7 cellular contexts compared by ENCODE assay signal in genomic region chr4:80184791-80185756, GRCh38. TPM values are rescaled to one million over a fixed set of nuclear protein-coding genes. Genes with fewer than 3 reads are reported as not detected.
A peak's percentile ranks its signal among the peaks of the same experiment; 100 is the strongest.
DNase-seq lines count a peak whose midpoint lies in the region; ATAC-seq and TF ChIP-seq lines count a peak whose summit lies in the region.

No MANE protein-coding gene starts in this region.

- H3K36me3 ChIP-seq in naive thymus-derived CD4-positive, alpha-beta T cell (ENCODE audit: control insufficient read depth in 2 of 3, insufficient read depth in 3 of 3, low read length in 3 of 3) = peaks cover 0 to 5% (median 0%) of the 10 kb centered on the region in 3 experiments

- peaks cover 0 to 51% (median 28%) of the 10 kb centered on the region in 45 donors for H3K27me3 ChIP-seq in dorsolateral prefrontal cortex
- no peaks in the 10 kb centered on the region for H3K27me3 ChIP-seq in naive thymus-derived CD4-positive, alpha-beta T cell (ENCODE audit: control insufficient read depth in 2 of 2, insufficient read depth in 2 of 2, low read length in 2 of 2)

- H3K4me1 ChIP-seq in naive thymus-derived CD4-positive, alpha-beta T cell (ENCODE audit: control insufficient read depth in 2 of 2, insufficient read depth in 2 of 2, low read length in 2 of 2) = peaks cover 28 to 34% of the 10 kb centered on the region in 2 donors

- intact Hi-C loops in dorsolateral prefrontal cortex (cut with DNase I) = loop anchor here in 1 of 2 donors (2.0 kb wide), 1 partner anchor 18 kb away; no protein-coding TSS in a partner anchor
- intact Hi-C loops in naive thymus-derived CD4-positive, alpha-beta T cell (cut with micrococcal nuclease) = loop anchor here (1.0 to 10.0 kb wide), 15 partner anchors 12 to 1410 kb away; partner anchors contain the start of genes ANTXR2 (in 2 of the 2), BMP2K (in 1 of the 2), PAQR3 (in 1 of the 2) and PRDM8 (in 1 of the 2)
- intact Hi-C loops in posterior vena cava (cut with DNase I) = loop anchor here in 1 of 2 donors (10.0 kb wide), 1 partner anchor 110 kb away; the partner anchor contains the start of gene ANTXR2

- H3K27ac ChIP-seq in dorsolateral prefrontal cortex = peak overlapping the region in 55 of 59 donors; percentile 32 to 94 (median 84)
- peak overlapping the region; percentile 84 for H3K27ac ChIP-seq in naive thymus-derived CD4-positive, alpha-beta T cell (ENCODE audit: low read depth, low read length)

- TF ChIP-seq CTCF in GM12875 (IDR thresholded peaks at IDR 0.05; ENCODE audit: borderline replicate concordance, insufficient read depth, low read depth, low read length) = no peak
- TF ChIP-seq CTCF in dorsolateral prefrontal cortex (IDR thresholded peaks at IDR 0.05 in 54 of 56, conservative IDR thresholded peaks at IDR 0.05 in 2 of 56; ENCODE audit: low read depth in 1 of 56, partially characterized antibody in 56 of 56) = peak in 1 of 56 donors; percentile 13

- CTCF ChIA-PET in naive thymus-derived CD4-positive, alpha-beta T cell (lab: Charles Lee) = interaction anchor here (0.9 to 8.8 kb wide), 10 partner anchors 11 to 189 kb away, joined by 3 to 154 read pairs (median 13); no protein-coding TSS in a partner anchor

- peak; percentile 29 for DNase-seq in NCI-H748 treated with DMSO at 0.1 percent for 48 hours (lab: John Stamatoyannopoulos, UW)
- peak in 1 of 10 donors; percentile 20 for DNase-seq in dorsolateral prefrontal cortex
- peak in 2 of 9 donors; percentile 16 to 27 for DNase-seq in naive thymus-derived CD4-positive, alpha-beta T cell
- DNase-seq in NCI-H2196 treated with DMSO at 0.1 percent for 48 hours (lab: John Stamatoyannopoulos, UW; ENCODE audit: unreplicated experiment) = no peak
- no peak for DNase-seq in posterior vena cava (ENCODE audit: low spot score)

- no peak for ATAC-seq in naive thymus-derived CD4-positive, alpha-beta T cell
- ATAC-seq in HG03196 (IDR thresholded peaks at IDR 0.05; ENCODE audit: unreplicated experiment) = no peak

- peaks cover 0 to 4% (median 0%) of the 10 kb centered on the region in 11 donors for H3K9me3 Mint-ChIP-seq in naive thymus-derived CD4-positive, alpha-beta T cell

- POLR2A ChIA-PET in naive thymus-derived CD4-positive, alpha-beta T cell (lab: Charles Lee) = interaction anchor here (0.5 to 8.3 kb wide), 12 partner anchors 8 to 1335 kb away, joined by 3 to 95 read pairs (median 5); partner anchors contain the start of gene ANTXR2

- no peaks in the 10 kb centered on the region for H3K9me3 ChIP-seq in naive thymus-derived CD4-positive, alpha-beta T cell (ENCODE audit: control insufficient read depth in 2 of 3, low read length in 3 of 3)

- peaks cover 0 to 18% (median 0%) of the 10 kb centered on the region in 5 donors for H3K36me3 Mint-ChIP-seq in naive thymus-derived CD4-positive, alpha-beta T cell

- H3K4me3 ChIP-seq in GM12875 (ENCODE audit: low read depth, low read length) = peak overlapping the region; percentile 74
- H3K4me3 ChIP-seq in dorsolateral prefrontal cortex = peak overlapping the region; percentile 48 to 83 (median 67)
- peak overlapping the region; percentile 98 for H3K4me3 ChIP-seq in naive thymus-derived CD4-positive, alpha-beta T cell (ENCODE audit: low read length)

- peak overlapping the region; percentile 94 to 100 (median 96) for H3K4me3 Mint-ChIP-seq in naive thymus-derived CD4-positive, alpha-beta T cell

- peaks cover 26 to 56% (median 49%) of the 10 kb centered on the region in 7 donors for H3K4me1 Mint-ChIP-seq in naive thymus-derived CD4-positive, alpha-beta T cell

- peaks cover 0 to 34% (median 0%) of the 10 kb centered on the region in 5 donors for H3K27me3 Mint-ChIP-seq in naive thymus-derived CD4-positive, alpha-beta T cell

- H3K27ac Mint-ChIP-seq in naive thymus-derived CD4-positive, alpha-beta T cell = peak overlapping the region; percentile 86 to 98 (median 94)

RNA-seq across cellular contexts. Expression of gene PRDM8, which starts 12.2 kb away (rescaled TPM):
- 10 to 100 TPM; 24.7 to 79.2 (median 50.1) TPM for total RNA-seq in dorsolateral prefrontal cortex
- total RNA-seq in naive thymus-derived CD4-positive, alpha-beta T cell = 10 to 100 TPM in 3 of 5 experiments, 1 to 10 TPM in 2; 4.2 to 13.7 (median 10.4) TPM
- polyA plus RNA-seq in naive thymus-derived CD4-positive, alpha-beta T cell = 1 to 10 TPM; 1.3 to 2.5 TPM
- total RNA-seq in posterior vena cava = 1 to 10 TPM; 4.8 to 5.3 TPM
